In genomic region chr2:232292395-232293154, GRCh38 we compare ENCODE assay signal across 9 cellular contexts.
DNase-seq lines count a peak whose midpoint lies in the region; ATAC-seq, FAIRE-seq and TF ChIP-seq lines count a peak whose summit lies in the region.
"Had no signal": no experiment of that assay in that cellular context is flagged by ENCODE, and none has a peak within 500 bp of the region (broad histone marks: within the 10 kb centered on the region; RNA-seq: fewer than 3 reads in every experiment).

No MANE protein-coding gene starts in this region.

- CTCF ChIA-PET in T-cell (lab: Charles Lee): interaction anchor here (0.8 to 1.7 kb wide), 3 partner anchors 16 to 377 kb away, joined by 3 to 8 read pairs (median 4); no protein-coding TSS in a partner anchor

- DNase-seq in NCI-H748 (lab: John Stamatoyannopoulos, UW; ENCODE audit: unreplicated experiment) (peak; percentile 52), NCI-H748 treated with DMSO at 0.1 percent for 48 hours (lab: John Stamatoyannopoulos, UW) (no peak), KBM-7 (peak; percentile 87), T-cell (peak in 23 of 34 experiments; percentile 17 to 55 (median 34)), bronchial epithelial cell (ENCODE audit: low read depth) (peak; percentile 62)

- peaks cover 29% of the 10 kb centered on the region for H3K36me3 Mint-ChIP-seq in T-cell

- WGBS in liver: 87% methylated on average over 9 of the region's 9 CpGs
- WGBS in thymus: 79% methylated on average over 9 of the region's 9 CpGs

- H3K9ac ChIP-seq in liver (ENCODE audit: low read depth in 1 of 2, low read length in 2 of 2): no peak overlapping the region

- H3K27ac Mint-ChIP-seq in T-cell: no peak overlapping the region

- peak overlapping the region in 1 of 3 donors; percentile 31 for H3K4me3 Mint-ChIP-seq in T-cell
- H3K4me3 Mint-ChIP-seq: dendritic cell treated with granulocyte-macrophage colony-stimulating factor and Interleukin-4, amounts not matched to agents 40 ng/mL and 50 ng/mL, for 4 days had no signal

- H3K36me3 ChIP-seq in bronchial epithelial cell (ENCODE audit: control insufficient read depth, insufficient read depth, low read length) (no peaks in the 10 kb centered on the region), liver (ENCODE audit: control insufficient read depth in 4 of 4, insufficient read depth in 3 of 4, low read depth in 1 of 4, low read length in 3 of 4) (peaks cover 0 to 4% (median 0%) of the 10 kb centered on the region in 4 donors), thymus (ENCODE audit: control insufficient read depth, insufficient read depth) (peaks cover 6% of the 10 kb centered on the region)

- TF ChIP-seq CTCF in bronchial epithelial cell (IDR thresholded peaks at IDR 0.05; ENCODE audit: insufficient read depth, low read length, severe bottlenecking): peak; percentile 96
- TF ChIP-seq CTCF in liver (IDR thresholded peaks at IDR 0.05; ENCODE audit: low read depth, low read length, missing input control): peak; percentile 44

- peak; percentile 62 for FAIRE-seq in bronchial epithelial cell (lab: Jason Lieb, UNC)

- H3K9me3 ChIP-seq in liver (ENCODE audit: control insufficient read depth in 4 of 4, low read length in 3 of 4) (no peaks in the 10 kb centered on the region), thymus (ENCODE audit: control insufficient read depth) (no peaks in the 10 kb centered on the region)

- peak in 1 of 4 experiments; percentile 40 for ATAC-seq in T-cell (replicated peaks in 1 of 4)
- ATAC-seq in HG03196 (IDR thresholded peaks at IDR 0.05; ENCODE audit: unreplicated experiment): no peak

- no peaks in the 10 kb centered on the region for H3K27me3 ChIP-seq in bronchial epithelial cell (ENCODE audit: control insufficient read depth, insufficient read depth, low read length)
- H3K27me3 ChIP-seq in liver (ENCODE audit: control insufficient read depth in 4 of 4, insufficient read depth in 4 of 4, low read length in 3 of 4): no peaks in the 10 kb centered on the region
- no peaks in the 10 kb centered on the region for H3K27me3 ChIP-seq in thymus (ENCODE audit: control insufficient read depth, insufficient read depth)

- peaks cover 9 to 21% (median 17%) of the 10 kb centered on the region in 3 donors for H3K4me1 Mint-ChIP-seq in T-cell

- TF ChIP-seq RAD21 in liver (IDR thresholded peaks at IDR 0.05): peak; percentile 46 to 74

- in situ Hi-C loops in KBM-7 (cut with MboI; ENCODE audit: low pct_unique_long_range_greater_than_20kb, low sequenced_read_pairs): no loop called here

- no peaks in the 10 kb centered on the region for H3K27me3 Mint-ChIP-seq in T-cell
- H3K27me3 Mint-ChIP-seq: dendritic cell treated with granulocyte-macrophage colony-stimulating factor and Interleukin-4, amounts not matched to agents 40 ng/mL and 50 ng/mL, for 4 days had no signal

- H3K4me3 ChIP-seq in bronchial epithelial cell (ENCODE audit: low read depth, low read length) (no peak overlapping the region), liver (ENCODE audit: low read depth in 1 of 3, low read length in 3 of 3) (no peak overlapping the region), thymus (ENCODE audit: low read length) (no peak overlapping the region)

- H3K27ac ChIP-seq in liver (ENCODE audit: low read depth in 1 of 2, low read length in 2 of 2) (no peak overlapping the region), thymus (ENCODE audit: low read depth) (peak overlapping the region; percentile 47)

- POLR2A ChIA-PET in T-cell (lab: Charles Lee): interaction anchor here (0.5 kb wide), 2 partner anchors 9 to 32 kb away, joined by 3 read pairs; no protein-coding TSS in a partner anchor

- no peaks in the 10 kb centered on the region for H3K4me1 ChIP-seq in liver (ENCODE audit: control insufficient read depth in 4 of 4, insufficient read depth in 4 of 4, low read length in 3 of 4)
- H3K4me1 ChIP-seq in thymus (ENCODE audit: control insufficient read depth, insufficient read depth, low read length): peaks cover 34% of the 10 kb centered on the region

- H3K9me3 Mint-ChIP-seq in T-cell: no peaks in the 10 kb centered on the region
- H3K9me3 Mint-ChIP-seq: dendritic cell treated with granulocyte-macrophage colony-stimulating factor and Interleukin-4, amounts not matched to agents 40 ng/mL and 50 ng/mL, for 4 days had no signal

TF ChIP-seq in liver, 16 proteins besides CTCF, POLR2A, EP300 and RAD21:
- no peak for TF ChIP-seq REST (IDR thresholded peaks at IDR 0.05)
- no peak for TF ChIP-seq YY1 (IDR thresholded peaks at IDR 0.05)
- no peak for TF ChIP-seq FOXA1 (IDR thresholded peaks at IDR 0.05)
- TF ChIP-seq NR2F2 (IDR thresholded peaks at IDR 0.05): no peak
- no peak for TF ChIP-seq SP1 (IDR thresholded peaks at IDR 0.05)
- no peak for TF ChIP-seq ZBTB33 (IDR thresholded peaks at IDR 0.05)
- no peak for TF ChIP-seq TAF1 (conservative IDR thresholded peaks at IDR 0.05)
- TF ChIP-seq ATF3 (IDR thresholded peaks at IDR 0.05): no peak
- no peak for TF ChIP-seq MAX (IDR thresholded peaks at IDR 0.05)
- no peak for TF ChIP-seq HNF4A (conservative IDR thresholded peaks at IDR 0.05)
- no peak for TF ChIP-seq EGR1 (IDR thresholded peaks at IDR 0.05; ENCODE audit: low read depth in 2 of 2)
- TF ChIP-seq RXRA (IDR thresholded peaks at IDR 0.05): no peak
- no peak for TF ChIP-seq HNF4G (IDR thresholded peaks at IDR 0.05)
TF ChIP-seq in liver: peak in this region for 0.
